In genomic region chr5:100852988-100853449, GRCh38 we compare ENCODE assay signal across 9 cellular contexts. TPM values are rescaled to one million over a fixed set of nuclear protein-coding genes. Genes with fewer than 3 reads are reported as not detected.
A peak's percentile ranks its signal among the peaks of the same experiment; 100 is the strongest.
DNase-seq lines count a peak whose midpoint lies in the region; ATAC-seq, FAIRE-seq and TF ChIP-seq lines count a peak whose summit lies in the region.
"Had no signal": no experiment of that assay in that cellular context is flagged by ENCODE, and none has a peak within 500 bp of the region (broad histone marks: within the 10 kb centered on the region; RNA-seq: fewer than 3 reads in every experiment).

No MANE protein-coding gene starts in this region.

- peak overlapping the region in 3 of 10 experiments; percentile 5 to 23 (median 11); a peak in 2 of 20 replicates for H3K4me3 ChIP-seq in BLaER1 treated with 17β-estradiol and CSF1 and Interleukin-3, amounts not matched to agents 10 nM and 100 nM
- no peak overlapping the region for H3K4me3 ChIP-seq in kidney (ENCODE audit: low read length in 2 of 2)
- no peak overlapping the region for H3K4me3 ChIP-seq in A673 (ENCODE audit: low read depth, low read length, poor library complexity, severe bottlenecking)
- H3K4me3 ChIP-seq in mesenchymal stem cell (ENCODE audit: insufficient read depth in 1 of 2, low read depth in 1 of 2, low read length in 2 of 2): no peak overlapping the region
- H3K4me3 ChIP-seq: pancreas had no signal

- BruUV-seq in A673 (replicated peaks; lab: Mats Ljungman, UMichigan): no TSS peak

- no peaks in the 10 kb centered on the region for H3K27me3 ChIP-seq in BLaER1 treated with 17β-estradiol and CSF1 and Interleukin-3, amounts not matched to agents 10 nM and 100 nM
- no peaks in the 10 kb centered on the region for H3K27me3 ChIP-seq in A673 (replicated peaks; ENCODE audit: insufficient read depth, low read depth, low read length, poor library complexity)
- no peaks in the 10 kb centered on the region for H3K27me3 ChIP-seq in mesenchymal stem cell (ENCODE audit: control insufficient read depth in 1 of 2, insufficient read depth in 1 of 2, low read length in 2 of 2)

- H3K27ac Mint-ChIP-seq in T-helper 2 cell treated with Interferon-gamma antibody and Interleukin-4, amounts not matched to agents 5 μg/mL and 100 μg/mL, for 36 hours: peak overlapping the region; percentile 91

- H2AFZ ChIP-seq in mesenchymal stem cell (ENCODE audit: low read depth, low read length): no peak overlapping the region

- H3K4me3 Mint-ChIP-seq in T-helper 2 cell treated with Interferon-gamma antibody and Interleukin-4, amounts not matched to agents 5 μg/mL and 100 μg/mL, for 36 hours: peak overlapping the region; percentile 74

- CTCF ChIA-PET in A673 (lab: Charles Lee): no interaction called here

- peaks cover 40% of the 10 kb centered on the region for H3K36me3 Mint-ChIP-seq in T-helper 2 cell treated with Interferon-gamma antibody and Interleukin-4, amounts not matched to agents 5 μg/mL and 100 μg/mL, for 36 hours (ENCODE audit: low read depth)

- DNase-seq in GM19239 (ENCODE audit: insufficient read length, low spot score) (peak; percentile 19), kidney (no peak), A673 (ENCODE audit: low spot score) (no peak), NCI-H524 treated with DMSO at 0.1 percent for 48 hours (lab: John Stamatoyannopoulos, UW) (no peak), mesenchymal stem cell (no peak)
- DNase-seq in T-helper 2 cell treated with Interferon-gamma antibody and Interleukin-4, amounts not matched to agents 5 μg/mL and 100 μg/mL, for 36 hours (ENCODE audit: low spot score): no peak
- DNase-seq: pancreas had no signal

- no peak overlapping the region for H3K14ac ChIP-seq in mesenchymal stem cell (ENCODE audit: low read length in 2 of 2)

- H3K9me3 Mint-ChIP-seq in T-helper 2 cell treated with Interferon-gamma antibody and Interleukin-4, amounts not matched to agents 5 μg/mL and 100 μg/mL, for 36 hours: no peaks in the 10 kb centered on the region

- no peak overlapping the region for H2BK15ac ChIP-seq in mesenchymal stem cell (ENCODE audit: low read depth, poor library complexity, severe bottlenecking)

- H3K4me2 ChIP-seq in BLaER1 treated with 17β-estradiol and CSF1 and Interleukin-3, amounts not matched to agents 10 nM and 100 nM: peak overlapping the region; percentile 31 to 91 (median 63); a peak in 20 of 22 replicates
- H3K4me2 ChIP-seq in mesenchymal stem cell (ENCODE audit: low read length, poor library complexity, severe bottlenecking): no peak overlapping the region

- peaks cover 38 to 70% (median 52%) of the 10 kb centered on the region in 10 experiments for H3K4me1 ChIP-seq in BLaER1 treated with 17β-estradiol and CSF1 and Interleukin-3, amounts not matched to agents 10 nM and 100 nM
- H3K4me1 ChIP-seq in kidney (ENCODE audit: control insufficient read depth in 1 of 2, insufficient read depth in 1 of 2, low read depth in 1 of 2, low read length in 2 of 2) (no peaks in the 10 kb centered on the region), A673 (ENCODE audit: insufficient read depth, low read length, poor library complexity, severe bottlenecking) (peaks cover 5% of the 10 kb centered on the region), mesenchymal stem cell (ENCODE audit: control insufficient read depth, insufficient read depth, low read depth, low read length) (no peaks in the 10 kb centered on the region)
- H3K4me1 ChIP-seq: pancreas had no signal

- POLR2A ChIA-PET in A673 (lab: Charles Lee; ENCODE audit: low non-redundant PET): no interaction called here

- TF ChIP-seq CTCF in kidney (IDR thresholded peaks at IDR 0.05; ENCODE audit: borderline replicate concordance, extremely low read depth, insufficient read depth) (no peak), A673 (conservative IDR thresholded peaks at IDR 0.05; ENCODE audit: low read depth, low read length) (no peak)

- H2BK12ac ChIP-seq in mesenchymal stem cell (ENCODE audit: low read length in 2 of 2): no peak overlapping the region

- H3K4me1 Mint-ChIP-seq in T-helper 2 cell treated with Interferon-gamma antibody and Interleukin-4, amounts not matched to agents 5 μg/mL and 100 μg/mL, for 36 hours (ENCODE audit: low read depth): peaks cover 45% of the 10 kb centered on the region

- H3K9ac ChIP-seq in BLaER1 treated with 17β-estradiol and CSF1 and Interleukin-3, amounts not matched to agents 10 nM and 100 nM: peak overlapping the region in 7 of 11 experiments; percentile 13 to 71 (median 64); a peak in 11 of 22 replicates
- H3K9ac ChIP-seq in kidney (ENCODE audit: low read length in 2 of 2) (no peak overlapping the region), mesenchymal stem cell (ENCODE audit: low read length) (no peak overlapping the region)

- peaks cover 0 to 13% (median 0%) of the 10 kb centered on the region in 11 experiments; a peak in 4 of 22 replicates for H4K20me1 ChIP-seq in BLaER1 treated with 17β-estradiol and CSF1 and Interleukin-3, amounts not matched to agents 10 nM and 100 nM

- intact Hi-C loops in kidney (cut with DNase I): no loop called here
- intact Hi-C loops in A673 (cut with micrococcal nuclease; ENCODE audit: unreplicated experiment): no loop called here

- no peak overlapping the region for H2BK5ac ChIP-seq in mesenchymal stem cell (ENCODE audit: low read depth, low read length, poor library complexity, severe bottlenecking)

- ATAC-seq in HG03097 (IDR thresholded peaks at IDR 0.05; ENCODE audit: low FRiP score, unreplicated experiment): peak; percentile 97

- H3K4ac ChIP-seq in mesenchymal stem cell (ENCODE audit: low read depth in 1 of 2, low read length in 2 of 2): no peak overlapping the region

- WGBS in mesenchymal stem cell: 100% methylated on average over 3 of the region's 3 CpGs

- no peak overlapping the region for H2AK5ac ChIP-seq in mesenchymal stem cell (ENCODE audit: low read length, severe bottlenecking)

- FAIRE-seq in GM19239 (lab: Jason Lieb, UNC): peak; percentile 99
- FAIRE-seq in kidney (lab: Jason Lieb, UNC): no peak
- FAIRE-seq: pancreas had no signal

- H3K23ac ChIP-seq in mesenchymal stem cell (ENCODE audit: low read length in 2 of 2): no peak overlapping the region

- H3K79me1 ChIP-seq in mesenchymal stem cell (replicated peaks; ENCODE audit: low read length, poor library complexity, severe bottlenecking): no peaks in the 10 kb centered on the region

- no peak overlapping the region for H4K91ac ChIP-seq in mesenchymal stem cell (ENCODE audit: low read length)

- peaks cover 0 to 7% (median 0%) of the 10 kb centered on the region in 11 experiments; a peak in 3 of 22 replicates for H3K9me3 ChIP-seq in BLaER1 treated with 17β-estradiol and CSF1 and Interleukin-3, amounts not matched to agents 10 nM and 100 nM (replicated peaks in 1 of 11)
- H3K9me3 ChIP-seq in kidney (ENCODE audit: control insufficient read depth in 1 of 2, low read length in 2 of 2) (no peaks in the 10 kb centered on the region), A673 (ENCODE audit: low read depth, low read length, poor library complexity, severe bottlenecking) (no peaks in the 10 kb centered on the region), mesenchymal stem cell (ENCODE audit: control insufficient read depth, low read length) (no peaks in the 10 kb centered on the region)
- H3K9me3 ChIP-seq: pancreas had no signal

- peaks cover 32 to 73% (median 49%) of the 10 kb centered on the region in 11 experiments for H3K36me3 ChIP-seq in BLaER1 treated with 17β-estradiol and CSF1 and Interleukin-3, amounts not matched to agents 10 nM and 100 nM
- H3K36me3 ChIP-seq in kidney (ENCODE audit: control insufficient read depth in 1 of 2, insufficient read depth in 2 of 2, low read length in 2 of 2) (no peaks in the 10 kb centered on the region), A673 (ENCODE audit: insufficient read depth, low read length, poor library complexity, severe bottlenecking) (no peaks in the 10 kb centered on the region), mesenchymal stem cell (ENCODE audit: control insufficient read depth in 1 of 2, insufficient read depth in 2 of 2, low read depth in 1 of 2, low read length in 2 of 2) (no peaks in the 10 kb centered on the region)
- H3K36me3 ChIP-seq: pancreas had no signal

- peak overlapping the region; percentile 40 to 89 (median 67) for H3K27ac ChIP-seq in BLaER1 treated with 17β-estradiol and CSF1 and Interleukin-3, amounts not matched to agents 10 nM and 100 nM
- no peak overlapping the region for H3K27ac ChIP-seq in kidney (ENCODE audit: low read depth in 2 of 2, low read length in 2 of 2)
- no peak overlapping the region for H3K27ac ChIP-seq in A673 (ENCODE audit: low read depth, low read length, poor library complexity, severe bottlenecking)
- H3K27ac ChIP-seq in mesenchymal stem cell (ENCODE audit: low read length, poor library complexity, severe bottlenecking): no peak overlapping the region
- H3K27ac ChIP-seq: pancreas had no signal

- H3K27me3 Mint-ChIP-seq in T-helper 2 cell treated with Interferon-gamma antibody and Interleukin-4, amounts not matched to agents 5 μg/mL and 100 μg/mL, for 36 hours (ENCODE audit: low read depth): no peaks in the 10 kb centered on the region

- H3K18ac ChIP-seq in mesenchymal stem cell (ENCODE audit: low read depth in 1 of 2, low read length in 2 of 2): no peak overlapping the region

- H4K8ac ChIP-seq in mesenchymal stem cell (ENCODE audit: low read length): no peak overlapping the region

- H2BK120ac ChIP-seq in mesenchymal stem cell (ENCODE audit: low read depth, low read length): no peak overlapping the region

RNA-seq across cellular contexts. Expression of gene ST8SIA4, which starts 50.1 kb away (rescaled TPM):
- total RNA-seq in kidney (11.6 TPM), A673 (2021) (0.35 and 0.47 TPM in 2 replicates)
- 0.69 TPM for polyA plus RNA-seq in kidney (ENCODE audit: insufficient read depth, low read depth, low replicate concordance)
- polyA plus RNA-seq in mesenchymal stem cell (2013, experiment 1 of 2): 0.76 TPM
- 0.85 TPM for polyA plus RNA-seq in mesenchymal stem cell (2013, experiment 2 of 2)

Comparison
In these comparisons a context has a peak if more than half of its experiments do, and no peak if none do; other contexts are left out.
1. H3K27ac ChIP-seq: peak in BLaER1 treated with 17β-estradiol and CSF1 and Interleukin-3, amounts not matched to agents 10 nM and 100 nM (11 of 11); none in kidney (0 of 2), A673 (single experiment) and mesenchymal stem cell (single experiment).
2. H3K9ac ChIP-seq: peak in BLaER1 treated with 17β-estradiol and CSF1 and Interleukin-3, amounts not matched to agents 10 nM and 100 nM (7 of 11); none in kidney (0 of 2) and mesenchymal stem cell (single experiment).